ENCODE assay signal across 30 cellular contexts in genomic region chr2:4518596-4518995, GRCh38.
"Had no signal": no experiment of that assay in that cellular context is flagged by ENCODE, and none has a peak within 500 bp of the region (broad histone marks: within the 10 kb centered on the region; RNA-seq: fewer than 3 reads in every experiment).

No MANE protein-coding gene starts in this region.

- ATAC-seq: left colon; left lung; lower lobe of right lung; mucosa of descending colon; naive thymus-derived CD4-positive, alpha-beta T cell; natural killer cell treated with Interleukin-12 subunit alpha and Interleukin-12 subunit beta and Interleukin-15 and Interleukin-18, amount 100 ng/mL, for 72 hours; pancreas; right cardiac atrium; sciatic nerve; stimulated activated naive B cell treated with anti-CD40 and anti-IgM and Interleukin-4, amounts not matched to agents 10 μg/mL and 1 μg/mL and 100 μg/mL, for 72 hours; stimulated activated naive CD8-positive, alpha-beta T cell treated with anti-CD3 and anti-CD28 coated beads, Interleukin-15, Interleukin-2, amounts not matched to agents 100 U/mL and 50 U/mL, for 24 hours had no signal

- DNase-seq: hypothalamus; immature natural killer cell; kidney; left colon; left lung; lower lobe of right lung; midbrain; mucosa of descending colon; naive thymus-derived CD4-positive, alpha-beta T cell; pancreas; posterior cingulate gyrus; retina; right cardiac atrium; stimulated activated CD4-positive, alpha-beta T cell treated with anti-CD3 and anti-CD28 coated beads, Interleukin-12 subunit alpha, Interleukin-12 subunit beta, amount 100 ng/mL, for 4 hours; stimulated activated CD4-positive, alpha-beta T cell treated with anti-CD3 and anti-CD28 coated beads, Interleukin-15, amount 100 ng/mL, for 24 hours; stimulated activated CD4-positive, alpha-beta T cell treated with anti-CD3 and anti-CD28 coated beads, Interleukin-2, amount 100 ng/mL, for 24 hours; stimulated activated CD4-positive, alpha-beta T cell treated with anti-CD3 and anti-CD28 coated beads, Interleukin-4, amount 100 ng/mL, for 1 hour; stimulated activated naive B cell treated with anti-CD40 and anti-IgM and Interleukin-4, amounts not matched to agents 10 μg/mL and 1 μg/mL and 100 μg/mL, for 72 hours; stimulated activated naive CD8-positive, alpha-beta T cell treated with anti-CD3 and anti-CD28 coated beads, Interleukin-15, Interleukin-2, amounts not matched to agents 100 U/mL and 50 U/mL, for 24 hours; stomach; thyroid gland; transverse colon; upper lobe of left lung had no signal

- H3K36me3 ChIP-seq: left lung, lower lobe of right lung, pancreas, prostate gland, stomach, thyroid gland, transverse colon, upper lobe of left lung, vagina had no signal

- FAIRE-seq: islet of Langerhans, kidney, pancreas had no signal

- H3K4me1 ChIP-seq: left lung, lower lobe of right lung, pancreas, prostate gland, stomach, testis, thyroid gland, transverse colon, upper lobe of left lung, vagina had no signal

- H3K4me3 ChIP-seq: left lung, lower lobe of right lung, mucosa of descending colon, pancreas, prostate gland, skin epidermis, stomach, testis, thyroid gland, transverse colon, upper lobe of left lung, vagina had no signal

- H3K27me3 ChIP-seq: left lung, pancreas, stomach, testis, thyroid gland, transverse colon, upper lobe of left lung, vagina had no signal

- H3K9me3 ChIP-seq: left lung, lower lobe of right lung, pancreas, prostate gland, testis, thyroid gland, upper lobe of left lung, vagina had no signal

- H3K27ac ChIP-seq: left lung, lower lobe of right lung, pancreas, prostate gland, skin epidermis, stomach, testis, thyroid gland, transverse colon, upper lobe of left lung, vagina had no signal
